21 cellular contexts compared by ENCODE assay signal in genomic region chr1:36481091-36481490, GRCh38. TPM values are rescaled to one million over a fixed set of nuclear protein-coding genes. Genes with fewer than 3 reads are reported as not detected.
"Had no signal": no experiment of that assay in that cellular context is flagged by ENCODE, and none has a peak within 500 bp of the region (broad histone marks: within the 10 kb centered on the region; RNA-seq: fewer than 3 reads in every experiment).

No MANE protein-coding gene starts in this region.

- H3K36me3 ChIP-seq: adrenal gland, esophagus muscularis mucosa, gastroesophageal sphincter, prostate gland, right atrium auricular region, suprapubic skin had no signal

- H3K4me3 ChIP-seq: adrenal gland, prostate gland, suprapubic skin had no signal

- H3K36me3 Mint-ChIP-seq: activated naive CD4-positive, alpha-beta T cell treated with anti-CD3 and anti-CD28 coated beads, Interleukin-2, amount 50 U/mL, for 72 hours had no signal

- H3K27ac Mint-ChIP-seq: nephron progenitor cell; stimulated activated naive CD8-positive, alpha-beta T cell treated with anti-CD3 and anti-CD28 coated beads, Interleukin-15, Interleukin-2, amounts not matched to agents 100 ng/mL and 50 ng/mL, for 24 hours had no signal

- DNase-seq: activated CD4-positive, alpha-beta T cell treated with anti-CD3 and anti-CD28 coated beads, Interleukin-2, amount 50 U/mL, for 1 hour; activated CD8-positive, alpha-beta memory T cell treated with anti-CD3 and anti-CD28 coated beads, Interleukin-2, amount 50 U/mL, for 4 hours; activated T-cell treated with anti-CD3 and anti-CD28 coated beads, Interleukin-2, amount 50 U/mL, for 4 hours; effector CD8-positive, alpha-beta T cell; heart left ventricle; kidney glomerular epithelial cell; nephron progenitor cell; SK-N-SH; stimulated activated CD4-positive, alpha-beta T cell treated with anti-CD3 and anti-CD28 coated beads, Interleukin-15, amount 100 ng/mL, for 24 hours; stimulated activated CD4-positive, alpha-beta T cell treated with anti-CD3 and anti-CD28 coated beads, Interleukin-2, amount 100 ng/mL, for 48 hours; T1000 had no signal

- H3K9me3 ChIP-seq: adrenal gland, esophagus muscularis mucosa, gastroesophageal sphincter, heart left ventricle, prostate gland, right atrium auricular region, SK-N-SH, suprapubic skin had no signal

- H3K27ac ChIP-seq: adrenal gland, esophagus muscularis mucosa, gastroesophageal sphincter, heart left ventricle, prostate gland, suprapubic skin had no signal

- H3K4me1 ChIP-seq: adrenal gland, prostate gland, suprapubic skin had no signal

- H3K27me3 ChIP-seq: adrenal gland, right atrium auricular region, suprapubic skin had no signal

- H3K9me3 Mint-ChIP-seq: activated naive CD4-positive, alpha-beta T cell treated with anti-CD3 and anti-CD28 coated beads, Interleukin-2, amount 50 U/mL, for 72 hours; activated T-cell treated with anti-CD3 and anti-CD28 coated beads, Interleukin-2, amount 50 U/mL, for 4 hours; stimulated activated naive CD8-positive, alpha-beta T cell treated with anti-CD3 and anti-CD28 coated beads, Interleukin-15, Interleukin-2, amounts not matched to agents 100 ng/mL and 50 ng/mL, for 24 hours had no signal

- ATAC-seq: gastroesophageal sphincter had no signal

- H3K4me3 Mint-ChIP-seq: activated T-cell treated with anti-CD3 and anti-CD28 coated beads, Interleukin-2, amount 50 U/mL, for 4 hours; stimulated activated naive CD8-positive, alpha-beta T cell treated with anti-CD3 and anti-CD28 coated beads, Interleukin-15, Interleukin-2, amounts not matched to agents 100 ng/mL and 50 ng/mL, for 24 hours had no signal

RNA-seq across cellular contexts. Expression of gene CSF3R, which starts 1.6 kb away (rescaled TPM):
- total RNA-seq: activated T-cell treated with anti-CD3 and anti-CD28 coated beads, Interleukin-2, amount 50 U/mL, for 4 hours; endothelial cell of umbilical vein; osteoblast had no signal
